Comparison of ENCODE assay signal across 17 cellular contexts in the genomic region with DNA sequence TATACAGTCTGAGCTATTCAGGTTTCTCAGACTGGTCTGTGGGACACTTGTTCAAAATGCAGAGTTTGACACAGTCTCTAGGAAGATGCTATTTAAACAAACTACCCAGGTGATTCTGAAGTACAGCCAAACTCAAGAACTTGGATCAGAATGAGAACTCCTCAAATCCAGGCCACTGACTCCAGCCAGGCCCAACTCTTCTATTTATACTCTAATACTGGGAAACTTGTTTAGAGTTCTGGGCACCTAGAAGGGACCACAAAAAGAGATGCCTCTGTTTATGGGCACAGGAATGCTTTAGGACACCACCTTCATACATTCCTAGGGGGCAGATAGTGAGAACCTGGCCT. TPM values are rescaled to one million over a fixed set of nuclear protein-coding genes. Genes with fewer than 3 reads are reported as not detected.
A peak's percentile ranks its signal among the peaks of the same experiment; 100 is the strongest.
DNase-seq lines count a peak whose midpoint lies in the region; ATAC-seq and TF ChIP-seq lines count a peak whose summit lies in the region.
"Had no signal": no experiment of that assay in that cellular context is flagged by ENCODE, and none has a peak within 500 bp of the region (broad histone marks: within the 10 kb centered on the region; RNA-seq: fewer than 3 reads in every experiment).

No MANE protein-coding gene starts in this region.

- H4K8ac ChIP-seq in trophoblast cell (ENCODE audit: low read depth, low read length): no peak overlapping the region

- no peak overlapping the region for H3K4me3 Mint-ChIP-seq in GM23338
- H3K4me3 Mint-ChIP-seq in activated CD4-positive, alpha-beta T cell treated with anti-CD3 and anti-CD28 coated beads, Interleukin-2, amount 10 ng/mL, durations not matched to agents 24 days and 14 days: no peak overlapping the region
- H3K4me3 Mint-ChIP-seq: activated naive CD4-positive, alpha-beta T cell treated with anti-CD3 and anti-CD28 coated beads for 36 hours; naive B cell had no signal

- no peak overlapping the region for H3K23ac ChIP-seq in trophoblast cell (ENCODE audit: low read length)

- H3K4me1 ChIP-seq in GM23338 (ENCODE audit: insufficient read depth) (peaks cover 15% of the 10 kb centered on the region), body of pancreas (peaks cover 67% of the 10 kb centered on the region), liver (ENCODE audit: control insufficient read depth in 4 of 4, insufficient read depth in 4 of 4, low read length in 3 of 4) (peaks cover 0 to 24% (median 17%) of the 10 kb centered on the region in 4 donors), trophoblast cell (ENCODE audit: control insufficient read depth in 1 of 2, insufficient read depth in 2 of 2, low read length in 2 of 2) (peaks cover 3 to 8% of the 10 kb centered on the region in 2 experiments), Karpas-422 (ENCODE audit: low read length) (no peaks in the 10 kb centered on the region)

- H3K27me3 ChIP-seq in GM23338 (ENCODE audit: insufficient read depth): no peaks in the 10 kb centered on the region
- H3K27me3 ChIP-seq in body of pancreas: no peaks in the 10 kb centered on the region
- H3K27me3 ChIP-seq in liver (ENCODE audit: control insufficient read depth in 4 of 4, insufficient read depth in 4 of 4, low read length in 3 of 4): peaks cover 0 to 2% (median 0%) of the 10 kb centered on the region in 4 donors
- H3K27me3 ChIP-seq in trophoblast cell (ENCODE audit: insufficient read depth, low read length): no peaks in the 10 kb centered on the region
- no peaks in the 10 kb centered on the region for H3K27me3 ChIP-seq in Karpas-422 (ENCODE audit: low read length)
- H3K27me3 ChIP-seq: dorsolateral prefrontal cortex had no signal

- no peaks in the 10 kb centered on the region for H3K27me3 Mint-ChIP-seq in GM23338 (ENCODE audit: insufficient read depth, low read depth, poor library complexity)
- peaks cover 26% of the 10 kb centered on the region for H3K27me3 Mint-ChIP-seq in activated CD4-positive, alpha-beta T cell treated with anti-CD3 and anti-CD28 coated beads, Interleukin-2, amount 10 ng/mL, durations not matched to agents 24 days and 14 days

- H3K27ac Mint-ChIP-seq in GM23338: no peak overlapping the region
- H3K27ac Mint-ChIP-seq in activated CD4-positive, alpha-beta T cell treated with anti-CD3 and anti-CD28 coated beads, Interleukin-2, amount 10 ng/mL, durations not matched to agents 24 days and 14 days: no peak overlapping the region
- H3K27ac Mint-ChIP-seq: activated naive CD4-positive, alpha-beta T cell treated with anti-CD3 and anti-CD28 coated beads for 36 hours had no signal

- no peak overlapping the region for H4K91ac ChIP-seq in trophoblast cell (ENCODE audit: low read depth, low read length)

- peaks cover 3% of the 10 kb centered on the region for H3K79me1 ChIP-seq in trophoblast cell (ENCODE audit: low read length)

- peak overlapping the region; percentile 67 for H2BK5ac ChIP-seq in trophoblast cell (ENCODE audit: low read depth, low read length, poor library complexity)

- TF ChIP-seq RAD21 in liver (IDR thresholded peaks at IDR 0.05): no peak

- no peak overlapping the region for H4K12ac ChIP-seq in trophoblast cell (ENCODE audit: low read depth, low read length)

- no peaks in the 10 kb centered on the region for H3K9me3 Mint-ChIP-seq in GM23338
- no peaks in the 10 kb centered on the region for H3K9me3 Mint-ChIP-seq in activated CD4-positive, alpha-beta T cell treated with anti-CD3 and anti-CD28 coated beads, Interleukin-2, amount 10 ng/mL, durations not matched to agents 24 days and 14 days
- H3K9me3 Mint-ChIP-seq: activated naive CD4-positive, alpha-beta T cell treated with anti-CD3 and anti-CD28 coated beads for 36 hours; naive B cell had no signal

- peak overlapping the region; percentile 77 for H3K14ac ChIP-seq in trophoblast cell (ENCODE audit: low read length)

- no peaks in the 10 kb centered on the region for H3F3A ChIP-seq in GM23338 (replicated peaks; ENCODE audit: low read depth)

- no peak overlapping the region for H3K27ac ChIP-seq in GM23338 (ENCODE audit: low read depth)
- peak overlapping the region in 3 of 4 donors; percentile 11 to 26 (median 13) for H3K27ac ChIP-seq in body of pancreas
- H3K27ac ChIP-seq in liver (ENCODE audit: low read depth in 1 of 2, low read length in 2 of 2): peak overlapping the region; percentile 21 to 32
- H3K27ac ChIP-seq in trophoblast cell (ENCODE audit: low read depth, low read length): peak overlapping the region; percentile 39
- H3K27ac ChIP-seq in Karpas-422 (ENCODE audit: low read length): no peak overlapping the region

- no peaks in the 10 kb centered on the region for H3K36me3 Mint-ChIP-seq in GM23338 (ENCODE audit: low read depth)
- no peaks in the 10 kb centered on the region for H3K36me3 Mint-ChIP-seq in activated CD4-positive, alpha-beta T cell treated with anti-CD3 and anti-CD28 coated beads, Interleukin-2, amount 10 ng/mL, durations not matched to agents 24 days and 14 days (ENCODE audit: low read depth)
- H3K36me3 Mint-ChIP-seq: naive B cell had no signal

- no peak overlapping the region for H3K4me3 ChIP-seq in GM23338
- H3K4me3 ChIP-seq in body of pancreas: no peak overlapping the region
- H3K4me3 ChIP-seq in liver (ENCODE audit: low read depth in 1 of 3, low read length in 3 of 3): no peak overlapping the region
- no peak overlapping the region for H3K4me3 ChIP-seq in trophoblast cell (ENCODE audit: low read depth, low read length)
- H3K4me3 ChIP-seq in Karpas-422 (ENCODE audit: low read length): no peak overlapping the region

- DNase-seq in GM23338 (ENCODE audit: low spot score): no peak
- DNase-seq in body of pancreas: no peak
- DNase-seq in trophoblast cell: no peak
- DNase-seq in Karpas-422: no peak
- no peak for DNase-seq in NCI-H1417 (lab: John Stamatoyannopoulos, UW)
- no peak for DNase-seq in NAMALWA (ENCODE audit: low spot score)
- DNase-seq in activated CD4-positive, alpha-beta T cell treated with anti-CD3 and anti-CD28 coated beads, Interleukin-2, amount 10 ng/mL, durations not matched to agents 24 days and 14 days: no peak
- DNase-seq: activated CD4-positive, alpha-beta T cell treated with anti-CD3 and anti-CD28 coated beads, Interleukin-2, amount 50 U/mL, for 1 hour; activated naive CD4-positive, alpha-beta T cell treated with anti-CD3 and anti-CD28 coated beads for 36 hours; activated T-cell treated with anti-CD3 and anti-CD28 coated beads for 4 hours; naive B cell; NCI-H187; NCI-H446; SHP77 treated with DMSO at 0.1 percent for 48 hours; stimulated activated CD4-positive, alpha-beta T cell treated with anti-CD3 and anti-CD28 coated beads, Interleukin-2, amount 100 ng/mL, for 24 hours had no signal

- H3K9me3 ChIP-seq in body of pancreas (no peaks in the 10 kb centered on the region), liver (ENCODE audit: control insufficient read depth in 4 of 4, low read length in 3 of 4) (no peaks in the 10 kb centered on the region), trophoblast cell (ENCODE audit: insufficient read depth, low read depth, low read length) (no peaks in the 10 kb centered on the region), Karpas-422 (ENCODE audit: low read length) (no peaks in the 10 kb centered on the region)

- H2AFZ ChIP-seq in GM23338 (no peak overlapping the region; the same call in 1 of the 2 replicates), trophoblast cell (ENCODE audit: insufficient read depth, low read length, poor library complexity) (no peak overlapping the region), Karpas-422 (ENCODE audit: low read length) (no peak overlapping the region)

- H2BK120ac ChIP-seq in trophoblast cell (ENCODE audit: insufficient read depth, low read length, poor library complexity): no peak overlapping the region

- no peak overlapping the region for H3K18ac ChIP-seq in trophoblast cell (ENCODE audit: low read length)

- no peak for TF ChIP-seq POLR2A in body of pancreas (IDR thresholded peaks at IDR 0.05)

- TF ChIP-seq CTCF in GM23338 (conservative IDR thresholded peaks at IDR 0.05; ENCODE audit: low read depth in 2 of 2) (no peak), body of pancreas (IDR thresholded peaks at IDR 0.05) (no peak), liver (IDR thresholded peaks at IDR 0.05; ENCODE audit: low read depth, low read length, missing input control) (no peak)

- no peaks in the 10 kb centered on the region for H3K36me3 ChIP-seq in GM23338 (ENCODE audit: insufficient read depth)
- H3K36me3 ChIP-seq in body of pancreas (replicated peaks in 1 of 2; ENCODE audit: insufficient read depth in 1 of 2, low read depth in 2 of 2): no peaks in the 10 kb centered on the region
- no peaks in the 10 kb centered on the region for H3K36me3 ChIP-seq in liver (ENCODE audit: control insufficient read depth in 4 of 4, insufficient read depth in 3 of 4, low read depth in 1 of 4, low read length in 3 of 4)
- H3K36me3 ChIP-seq in trophoblast cell (ENCODE audit: control insufficient read depth in 1 of 2, insufficient read depth in 2 of 2, low read length in 2 of 2): no peaks in the 10 kb centered on the region
- no peaks in the 10 kb centered on the region for H3K36me3 ChIP-seq in Karpas-422 (ENCODE audit: insufficient read depth, low read length)

- peaks cover 23% of the 10 kb centered on the region for H3K4me1 Mint-ChIP-seq in GM23338
- peaks cover 2% of the 10 kb centered on the region for H3K4me1 Mint-ChIP-seq in activated CD4-positive, alpha-beta T cell treated with anti-CD3 and anti-CD28 coated beads, Interleukin-2, amount 10 ng/mL, durations not matched to agents 24 days and 14 days
- H3K4me1 Mint-ChIP-seq: naive B cell had no signal

- no peaks in the 10 kb centered on the region for H3K79me2 ChIP-seq in GM23338 (replicated peaks; ENCODE audit: insufficient read depth)
- H3K79me2 ChIP-seq in trophoblast cell (ENCODE audit: control insufficient read depth, insufficient read depth, low read length, poor library complexity): no peaks in the 10 kb centered on the region
- H3K79me2 ChIP-seq in Karpas-422 (ENCODE audit: low read length): no peaks in the 10 kb centered on the region

- no peaks in the 10 kb centered on the region for H4K20me1 ChIP-seq in GM23338 (replicated peaks; ENCODE audit: insufficient read depth)
- no peaks in the 10 kb centered on the region for H4K20me1 ChIP-seq in Karpas-422 (ENCODE audit: insufficient read depth, low read depth, low read length)

- no peak overlapping the region for H2AK5ac ChIP-seq in trophoblast cell (ENCODE audit: low read length)

- peak overlapping the region; percentile 77 for H2BK12ac ChIP-seq in trophoblast cell (ENCODE audit: low read length)

- H3K9me2 ChIP-seq in GM23338 (ENCODE audit: insufficient read depth) (no peaks in the 10 kb centered on the region), Karpas-422 (replicated peaks; ENCODE audit: insufficient read depth, low read length) (no peaks in the 10 kb centered on the region)

- no peak overlapping the region for H3K4ac ChIP-seq in trophoblast cell (ENCODE audit: low read depth, low read length)

- peak; percentile 22; the same call in 2 of the 3 replicates for ATAC-seq in GM23338
- no peak for ATAC-seq in body of pancreas

- H3K4me2 ChIP-seq in GM23338 (peak overlapping the region; percentile 70; the same call in 1 of the 2 replicates), trophoblast cell (ENCODE audit: low read length) (peak overlapping the region; percentile 20), Karpas-422 (ENCODE audit: low read depth, low read length, poor library complexity, severe bottlenecking) (no peak overlapping the region)

- H3K9ac ChIP-seq in liver (ENCODE audit: low read depth in 1 of 2, low read length in 2 of 2) (no peak overlapping the region), trophoblast cell (ENCODE audit: low read length) (no peak overlapping the region), Karpas-422 (ENCODE audit: low read length) (no peak overlapping the region)

- intact Hi-C loops in body of pancreas (cut with DNase I): no loop called here
- intact Hi-C loops in activated CD4-positive, alpha-beta T cell treated with anti-CD3 and anti-CD28 coated beads, Interleukin-2, amount 10 ng/mL, durations not matched to agents 24 days and 14 days (cut with micrococcal nuclease): no loop called here

RNA-seq across cellular contexts. Expression of a gene that starts 40.1 kb away (rescaled TPM):
- total RNA-seq in GM23338 (2014; rRNA removed; shearing (Covaris generic)): 75.1 and 767 TPM in 2 replicates
- 57.0 and 68.5 TPM in 2 replicates for polyA plus RNA-seq in GM23338 (2016; fragmentation: Nextera tagmentation; extraction: Ambion mirVana)
- 10 to 100 TPM; 37.9 to 40.5 TPM for total RNA-seq in body of pancreas
- total RNA-seq in liver: 10 to 100 TPM; 24.5 to 55.9 TPM
- polyA plus RNA-seq in liver: 10 to 100 TPM; 15.4 to 21.1 TPM
- 62.9 and 91.7 TPM in 2 replicates for polyA plus RNA-seq in trophoblast cell (2013)
- 15.4 and 16.5 TPM in 2 replicates for total RNA-seq in Karpas-422 (2014; rRNA removed; shearing (Covaris generic); ENCODE audit: low replicate concordance)
- total RNA-seq in activated CD4-positive, alpha-beta T cell treated with anti-CD3 and anti-CD28 coated beads, Interleukin-2, amount 10 ng/mL, durations not matched to agents 24 days and 14 days: 28.4 and 28.9 TPM in 2 replicates

RNA-seq across cellular contexts. Expression of a gene that starts 44.4 kb away (rescaled TPM):
- total RNA-seq in GM23338 (2014; rRNA removed; shearing (Covaris generic)): 55.8 and 60.5 TPM in 2 replicates
- polyA plus RNA-seq in GM23338 (2016; fragmentation: Nextera tagmentation; extraction: Ambion mirVana) (16.4 and 17.5 TPM in 2 replicates), liver (10 to 100 TPM in 1 of 2 donors, 1 to 10 TPM in 1; 9.1 to 20.5 TPM)
- total RNA-seq in body of pancreas (100 to 1,000 TPM in 1 of 2 donors, 10 to 100 TPM in 1; 77.6 to 104 TPM), liver (10 to 100 TPM; 34.0 to 38.1 TPM)
- polyA plus RNA-seq in trophoblast cell (2013): 48.2 and 48.7 TPM in 2 replicates
- 198 and 201 TPM in 2 replicates for total RNA-seq in Karpas-422 (2014; rRNA removed; shearing (Covaris generic); ENCODE audit: low replicate concordance)
- total RNA-seq in activated CD4-positive, alpha-beta T cell treated with anti-CD3 and anti-CD28 coated beads, Interleukin-2, amount 10 ng/mL, durations not matched to agents 24 days and 14 days: 98.9 and 105 TPM in 2 replicates

Comparison
In these comparisons a context has a peak if more than half of its experiments do, and no peak if none do; other contexts are left out.
1. H3K27ac ChIP-seq: peak in body of pancreas (3 of 4), liver (2 of 2) and trophoblast cell (single experiment); none in GM23338 (single experiment) and Karpas-422 (single experiment).